Comparison of ENCODE assay signal across 10 cellular contexts in genomic region chr6:154298297-154298696, GRCh38. TPM values are rescaled to one million over a fixed set of nuclear protein-coding genes. Genes with fewer than 3 reads are reported as not detected.
A peak's percentile ranks its signal among the peaks of the same experiment; 100 is the strongest.
DNase-seq lines count a peak whose midpoint lies in the region; ATAC-seq, FAIRE-seq and TF ChIP-seq lines count a peak whose summit lies in the region.
"Had no signal": no experiment of that assay in that cellular context is flagged by ENCODE, and none has a peak within 500 bp of the region (broad histone marks: within the 10 kb centered on the region; RNA-seq: fewer than 3 reads in every experiment).

No MANE protein-coding gene starts in this region.

- H3K36me3 Mint-ChIP-seq in nephron (ENCODE audit: low read depth) (no peaks in the 10 kb centered on the region), GM23338 (ENCODE audit: low read depth) (no peaks in the 10 kb centered on the region)
- H3K36me3 Mint-ChIP-seq: WTC11 had no signal

- no peaks in the 10 kb centered on the region for H3K27me3 ChIP-seq in GM12878 (replicated peaks in 1 of 2; ENCODE audit: control insufficient read depth in 2 of 2, insufficient read depth in 2 of 2, low read length in 1 of 2)
- H3K27me3 ChIP-seq in spleen (replicated peaks in 1 of 7), result no peaks in the 10 kb centered on the region
- no peaks in the 10 kb centered on the region for H3K27me3 ChIP-seq in GM23338 (ENCODE audit: insufficient read depth)

- no peaks in the 10 kb centered on the region for H3K27me3 Mint-ChIP-seq in nephron (ENCODE audit: low read depth)
- H3K27me3 Mint-ChIP-seq in GM23338 (ENCODE audit: insufficient read depth, low read depth, poor library complexity), result no peaks in the 10 kb centered on the region

- ATAC-seq in GM18868 (IDR thresholded peaks at IDR 0.05; ENCODE audit: unreplicated experiment), result peak; percentile 65
- ATAC-seq in HG03060 (IDR thresholded peaks at IDR 0.05; ENCODE audit: low read depth, unreplicated experiment), result peak; percentile 49
- peak; percentile 74 for ATAC-seq in GM12878
- no peak for ATAC-seq in GM23338
- ATAC-seq in GM21526 (IDR thresholded peaks at IDR 0.05; ENCODE audit: low FRiP score, unreplicated experiment), result no peak
- ATAC-seq: WTC11 had no signal

- H3K4me3 Mint-ChIP-seq in nephron, result no peak overlapping the region
- no peak overlapping the region for H3K4me3 Mint-ChIP-seq in GM23338
- H3K4me3 Mint-ChIP-seq: WTC11 had no signal

- RAD21 ChIA-PET in GM12878 (lab: Charles Lee; ENCODE audit: unreplicated experiment), result interaction anchor here (0.9 to 1.3 kb wide), 2 partner anchors 22 to 141 kb away, joined by 3 read pairs; no protein-coding TSS in a partner anchor

- 35% methylated on average over 3 of the region's 3 CpGs for WGBS in GM12878 (ENCODE audit: insufficient coverage, insufficient replicate concordance, low lambda C conversion rate, missing lambda C conversion rate)
- 47 to 60% (median 53%) methylated on average over 3 of the region's 3 CpGs for WGBS in spleen, 5 donors

- no TSS peak for BruUV-seq in GM12878 (replicated peaks; lab: Mats Ljungman, UMichigan)

- H3K27ac Mint-ChIP-seq in nephron, result peak overlapping the region; percentile 83 to 88 (median 87)
- no peak overlapping the region for H3K27ac Mint-ChIP-seq in GM23338
- H3K27ac Mint-ChIP-seq: WTC11 had no signal

- H3K4me1 Mint-ChIP-seq in nephron, result peaks cover 20% of the 10 kb centered on the region
- peaks cover 5% of the 10 kb centered on the region; the same call in 2 of the 3 replicates for H3K4me1 Mint-ChIP-seq in GM23338

- peak; percentile 48 for DNase-seq in GM12878 (ENCODE audit: low read depth, low spot score)
- DNase-seq in spleen, result no peak
- no peak for DNase-seq in GM23338 (ENCODE audit: low spot score)
- no peak for DNase-seq in NCI-H1436 treated with DMSO at 0.1 percent for 48 hours (lab: John Stamatoyannopoulos, UW)
- DNase-seq: effector CD8-positive, alpha-beta T cell had no signal

- peak; percentile 14 to 62; a peak in 1 of 4 replicates for TF ChIP-seq EP300 in GM12878 (IDR thresholded peaks at IDR 0.05; ENCODE audit: borderline replicate concordance in 1 of 2, control insufficient read depth in 1 of 2, low read depth in 2 of 2, low read length in 2 of 2)

- FAIRE-seq in GM12878 (lab: Jason Lieb, UNC), result no peak

- H3K79me2 ChIP-seq in GM12878 (ENCODE audit: control insufficient read depth, insufficient read depth, low read length), result no peaks in the 10 kb centered on the region
- no peaks in the 10 kb centered on the region for H3K79me2 ChIP-seq in GM23338 (replicated peaks; ENCODE audit: insufficient read depth)

- H3K9me2 ChIP-seq in GM23338 (ENCODE audit: insufficient read depth), result no peaks in the 10 kb centered on the region

- TF ChIP-seq POLR2A in GM12878 (IDR thresholded peaks at IDR 0.05; ENCODE audit: low read depth, low read length) (no peak), spleen (IDR thresholded peaks at IDR 0.05) (no peak)

- H3K9me3 Mint-ChIP-seq in nephron (no peaks in the 10 kb centered on the region), GM23338 (no peaks in the 10 kb centered on the region)

- H3K4me2 ChIP-seq in GM12878 (ENCODE audit: control insufficient read depth, insufficient read depth) (no peak overlapping the region), GM23338 (no peak overlapping the region)

- no peaks in the 10 kb centered on the region for H3K36me3 ChIP-seq in GM12878 (ENCODE audit: control insufficient read depth in 2 of 2, insufficient read depth in 2 of 2, low read length in 1 of 2)
- no peaks in the 10 kb centered on the region for H3K36me3 ChIP-seq in spleen
- no peaks in the 10 kb centered on the region for H3K36me3 ChIP-seq in GM23338 (ENCODE audit: insufficient read depth)

- in situ Hi-C loops in GM12878 (cut with MboI), result no loop called here

- no peaks in the 10 kb centered on the region for H4K20me1 ChIP-seq in GM12878 (ENCODE audit: control insufficient read depth, insufficient read depth)
- H4K20me1 ChIP-seq in GM23338 (replicated peaks; ENCODE audit: insufficient read depth), result no peaks in the 10 kb centered on the region

- no peaks in the 10 kb centered on the region for H3F3A ChIP-seq in GM23338 (replicated peaks; ENCODE audit: low read depth)

- CTCF ChIA-PET in GM12878 (lab: Yijun Ruan, JAX), result interaction anchor here (0.9 to 1.3 kb wide), 2 partner anchors 10 to 21 kb away, joined by 3 read pairs; no protein-coding TSS in a partner anchor

- no peaks in the 10 kb centered on the region; the same call in 2 of the 3 replicates for H3K9me3 ChIP-seq in GM12878 (replicated peaks; ENCODE audit: control insufficient read depth, insufficient read depth, low read length)
- no peaks in the 10 kb centered on the region for H3K9me3 ChIP-seq in spleen

- SMC1A ChIA-PET in GM12878 (lab: Charles Lee; ENCODE audit: uncharacterized antibody, unreplicated experiment), result interaction anchor here (1.2 kb wide), 1 partner anchor 21 kb away, joined by 3 read pairs; no protein-coding TSS in a partner anchor

- no peak for TF ChIP-seq RAD21 in GM12878 (IDR thresholded peaks at IDR 0.05; ENCODE audit: insufficient read depth, low read depth, low read length)

- no peak overlapping the region for H3K9ac ChIP-seq in GM12878 (ENCODE audit: control insufficient read depth, insufficient read depth, low read length)

- intact Hi-C loops in GM12878 (cut with micrococcal nuclease; ENCODE audit: unreplicated experiment), result loop anchor here (1.0 kb wide), 1 partner anchor 57 kb away; no protein-coding TSS in a partner anchor
- intact Hi-C loops in spleen (cut with DNase I; ENCODE audit: low total_unique reads), result no loop called here

- H3K4me3 ChIP-seq in GM12878 (no peak overlapping the region), spleen (no peak overlapping the region), GM23338 (no peak overlapping the region)

- H3K4me1 ChIP-seq in GM12878 (ENCODE audit: control insufficient read depth, insufficient read depth, low read length) (peaks cover 19% of the 10 kb centered on the region), spleen (peaks cover 0 to 55% (median 15%) of the 10 kb centered on the region in 6 donors), GM23338 (ENCODE audit: insufficient read depth) (no peaks in the 10 kb centered on the region)

- POLR2A ChIA-PET in GM12878 (lab: Charles Lee), result no interaction called here

- H3K27ac ChIP-seq in GM12878 (ENCODE audit: control insufficient read depth, insufficient read depth), result no peak overlapping the region
- H3K27ac ChIP-seq in spleen, result peak overlapping the region in 3 of 8 donors; percentile 37 to 44 (median 42)
- no peak overlapping the region for H3K27ac ChIP-seq in GM23338 (ENCODE audit: low read depth)

- TF ChIP-seq CTCF in GM12878 (IDR thresholded peaks at IDR 0.05 in 2 of 3, conservative IDR thresholded peaks at IDR 0.05 in 1 of 3; ENCODE audit: control insufficient read depth in 2 of 3, extremely low read depth in 1 of 3, insufficient read depth in 1 of 3, low read depth in 3 of 3, low read length in 3 of 3) (no peak), nephron (IDR thresholded peaks at IDR 0.05; ENCODE audit: unreplicated experiment in 3 of 3) (no peak), spleen (IDR thresholded peaks at IDR 0.05 in 8 of 11, conservative IDR thresholded peaks at IDR 0.05 in 3 of 11) (no peak), GM23338 (conservative IDR thresholded peaks at IDR 0.05; ENCODE audit: low read depth in 2 of 2) (no peak)

- H2AFZ ChIP-seq in GM12878 (ENCODE audit: control insufficient read depth, low read depth, low read length), result no peak overlapping the region
- H2AFZ ChIP-seq in GM23338, result no peak overlapping the region

TF ChIP-seq in GM12878, 131 proteins besides CTCF, POLR2A, EP300 and RAD21 (continues in another document):
- TF ChIP-seq FOS (IDR thresholded peaks at IDR 0.05; ENCODE audit: borderline replicate concordance, extremely low read depth, insufficient read length) (no peak), POLR2AphosphoS5 (IDR thresholded peaks at IDR 0.05; ENCODE audit: low read length) (no peak), JUND (IDR thresholded peaks at IDR 0.05; ENCODE audit: low read depth, low read length) (0 out of 2 replicates have a peak, but pooled peaks have one; percentile 59), MEF2B (IDR thresholded peaks at IDR 0.05; ENCODE audit: partially characterized antibody, poor library complexity, severe bottlenecking) (peak; percentile 46), MTA2 (IDR thresholded peaks at IDR 0.05; ENCODE audit: low read depth) (peak; percentile 88), ZNF24 (IDR thresholded peaks at IDR 0.05) (0 out of 2 replicates have a peak, but pooled peaks have one; percentile 36)

TF ChIP-seq in GM23338, 12 proteins besides CTCF, POLR2A, EP300 and RAD21:
- TF ChIP-seq NANOG (IDR thresholded peaks at IDR 0.05; ENCODE audit: borderline replicate concordance) (no peak), JUNB (IDR thresholded peaks at IDR 0.05; ENCODE audit: unreplicated experiment) (no peak), EZH2phosphoT487 (IDR thresholded peaks at IDR 0.05; ENCODE audit: unreplicated experiment) (no peak), EZH2 (IDR thresholded peaks at IDR 0.05; ENCODE audit: low read depth, unreplicated experiment) (no peak), ZNF114 (CRISPR knock-in tag; IDR thresholded peaks at IDR 0.05) (no peak)

RNA-seq across cellular contexts. Expression of gene IPCEF1, which starts 58.3 kb away (rescaled TPM):
- total RNA-seq in GM12878 (2013; cell fraction: nucleolus; rRNA removed), result 37.2 and 45.4 TPM in 2 replicates
- total RNA-seq in GM12878 (2014; rRNA removed), result 6.4 and 7.2 TPM in 2 replicates
- 6.6 and 7.1 TPM in 2 replicates for total RNA-seq in GM12878 (2014; rRNA removed; fragmentation: Illumina TruSeq; extraction: Trizol)
- 4.9 and 6.8 TPM in 2 replicates for total RNA-seq in GM12878 (2021)
- 2.9 TPM for polyA plus RNA-seq in GM12878 (2011; ENCODE audit: low read depth)
- 137 and 214 TPM in 2 replicates for polyA plus RNA-seq in GM12878 (2011; rRNA removed)
- 69.1 and 79.9 TPM in 2 replicates for polyA plus RNA-seq in GM12878 (2011; cell fraction: cytosol; rRNA removed)
- polyA plus RNA-seq in GM12878 (2011; cell fraction: nucleus; rRNA removed), result 75.6 and 84.1 TPM in 2 replicates
- 2.5 and 8.6 TPM in 2 replicates for polyA plus RNA-seq in GM12878 (2012)
- polyA plus RNA-seq in GM12878 (2014; fragmentation: Illumina TruSeq; extraction: Trizol), result 4.4 and 6.9 TPM in 2 replicates
- polyA plus RNA-seq in GM12878 (2014; fragmentation: Nextera tagmentation; extraction: Ambion mirVana), result 1 to 10 TPM; 1.3 to 2.7 TPM
- polyA plus RNA-seq in GM12878 (2014; rRNA removed), result 3.2 and 3.9 TPM in 2 replicates
- polyA plus RNA-seq in GM12878 (2016; fragmentation: Nextera tagmentation; extraction: Ambion mirVana), result 1 to 10 TPM; 1.4 to 2.1 TPM
- polyA minus RNA-seq in GM12878 (2011; rRNA and poly(A)+ RNA removed), result 301 and 346 TPM in 2 replicates
- 106 and 127 TPM in 2 replicates for polyA minus RNA-seq in GM12878 (2011; cell fraction: cytosol; rRNA and poly(A)+ RNA removed)
- polyA minus RNA-seq in GM12878 (2011; cell fraction: nucleus; rRNA and poly(A)+ RNA removed), result 128 and 135 TPM in 2 replicates
- 10 to 100 TPM; 19.2 to 32.2 (median 28.3) TPM for total RNA-seq in spleen
- polyA plus RNA-seq in spleen, result 1 to 10 TPM; 1.4 to 2.3 (median 2.2) TPM
- total RNA-seq in GM23338 (2014; rRNA removed; shearing (Covaris generic)), result 0.27 and 1.8 TPM in 2 replicates
- polyA plus RNA-seq in GM23338 (2016; fragmentation: Nextera tagmentation; extraction: Ambion mirVana), result 0.15 and 0.37 TPM in 2 replicates

Comparison
In these comparisons a context has a peak if more than half of its experiments do, and no peak if none do; other contexts are left out.
1. ATAC-seq: peak in GM18868 (single experiment), HG03060 (single experiment) and GM12878 (single experiment); none in GM23338 (single experiment) and GM21526 (single experiment).